In genomic region chr3:195416795-195417194, GRCh38 we compare ENCODE assay signal across 25 cellular contexts. TPM values are rescaled to one million over a fixed set of nuclear protein-coding genes. Genes with fewer than 3 reads are reported as not detected.
DNase-seq lines count a peak whose midpoint lies in the region; ATAC-seq and TF ChIP-seq lines count a peak whose summit lies in the region.
"Had no signal": no experiment of that assay in that cellular context is flagged by ENCODE, and none has a peak within 500 bp of the region (broad histone marks: within the 10 kb centered on the region; RNA-seq: fewer than 3 reads in every experiment).

No MANE protein-coding gene starts in this region.

- H3K9me2 ChIP-seq in PC-3 (replicated peaks; ENCODE audit: low read length) = no peaks in the 10 kb centered on the region

- H3K27ac ChIP-seq in PC-3 (ENCODE audit: low read length) (no peak overlapping the region), esophagus squamous epithelium (no peak overlapping the region)
- H3K27ac ChIP-seq: cardiac muscle cell, colonic mucosa, GM23248, heart right ventricle, RWPE1, vagina had no signal

- H3K4me3 Mint-ChIP-seq in activated T-cell treated with anti-CD3 and anti-CD28 coated beads, Interleukin-2, amount 50 U/mL, for 72 hours = no peak overlapping the region
- no peak overlapping the region for H3K4me3 Mint-ChIP-seq in stimulated activated memory B cell treated with anti-CD40 and anti-IgM and Interleukin-4, amounts not matched to agents 10 μg/mL and 1 μg/mL and 100 μg/mL, for 72 hours
- H3K4me3 Mint-ChIP-seq: activated naive CD4-positive, alpha-beta T cell treated with anti-CD3 and anti-CD28 coated beads, Interleukin-2, amount 10 ng/mL, durations not matched to agents 7 days and 5 days; activated T-helper 1 cell treated with anti-CD3 and anti-CD28 coated beads, Interleukin-12 subunit alpha, Interleukin-12 subunit beta, Interleukin-2, Interleukin-4 antibody, amounts not matched to agents 30 ng/mL and 10 ng/mL and 1 ng/mL, durations not matched to agents 14 hours and 24 hours and 36 hours; B cell; stimulated activated naive CD8-positive, alpha-beta T cell treated with anti-CD3 and anti-CD28 coated beads, Interleukin-15, amount 100 ng/mL, for 72 hours had no signal

- no peak for TF ChIP-seq POLR2A in esophagus squamous epithelium (IDR thresholded peaks at IDR 0.05)

- H3F3A ChIP-seq in PC-3 (ENCODE audit: low read length, unreplicated experiment) = no peaks in the 10 kb centered on the region

- 82 to 84% methylated on average over 4 of the region's 4 CpGs for WGBS in esophagus squamous epithelium, 2 donors

- no peaks in the 10 kb centered on the region for H3K27me3 ChIP-seq in PC-3 (ENCODE audit: low read length)
- H3K27me3 ChIP-seq in esophagus squamous epithelium = no peaks in the 10 kb centered on the region
- H3K27me3 ChIP-seq: cardiac muscle cell, colonic mucosa, heart right ventricle, vagina had no signal

- no peak overlapping the region for H3K4me2 ChIP-seq in PC-3 (ENCODE audit: low read length)

- POLR2A ChIA-PET in PC-3 (lab: Charles Lee; ENCODE audit: unreplicated experiment) = no interaction called here

- H3K4me1 Mint-ChIP-seq in activated T-cell treated with anti-CD3 and anti-CD28 coated beads, Interleukin-2, amount 50 U/mL, for 72 hours (ENCODE audit: low read depth) = peaks cover 35% of the 10 kb centered on the region
- H3K4me1 Mint-ChIP-seq in stimulated activated memory B cell treated with anti-CD40 and anti-IgM and Interleukin-4, amounts not matched to agents 10 μg/mL and 1 μg/mL and 100 μg/mL, for 72 hours = peaks cover 56% of the 10 kb centered on the region

- no peaks in the 10 kb centered on the region for H3K27me3 Mint-ChIP-seq in activated T-cell treated with anti-CD3 and anti-CD28 coated beads, Interleukin-2, amount 50 U/mL, for 72 hours (ENCODE audit: low read depth)
- H3K27me3 Mint-ChIP-seq in stimulated activated memory B cell treated with anti-CD40 and anti-IgM and Interleukin-4, amounts not matched to agents 10 μg/mL and 1 μg/mL and 100 μg/mL, for 72 hours = no peaks in the 10 kb centered on the region
- H3K27me3 Mint-ChIP-seq: activated naive CD4-positive, alpha-beta T cell treated with anti-CD3 and anti-CD28 coated beads, Interleukin-2, amount 10 ng/mL, durations not matched to agents 7 days and 5 days; B cell; stimulated activated naive CD8-positive, alpha-beta T cell treated with anti-CD3 and anti-CD28 coated beads, Interleukin-15, amount 100 ng/mL, for 72 hours had no signal

- H3K36me3 ChIP-seq in PC-3 (ENCODE audit: low read depth, low read length) (no peaks in the 10 kb centered on the region), esophagus squamous epithelium (peaks cover 0 to 9% (median 0%) of the 10 kb centered on the region in 3 donors)
- H3K36me3 ChIP-seq: cardiac muscle cell, colonic mucosa, heart right ventricle, vagina had no signal

- intact Hi-C loops in PC-3 (cut with micrococcal nuclease) = no loop called here
- intact Hi-C loops in esophagus squamous epithelium (cut with DNase I) = no loop called here

- no peak overlapping the region for H3K9ac ChIP-seq in PC-3 (ENCODE audit: low read length)
- H3K9ac ChIP-seq: GM23248 had no signal

- no peak overlapping the region for H3K4me3 ChIP-seq in PC-3 (ENCODE audit: low read length)
- H3K4me3 ChIP-seq in epithelial cell of esophagus (ENCODE audit: low read length) = no peak overlapping the region
- H3K4me3 ChIP-seq in esophagus squamous epithelium = no peak overlapping the region
- H3K4me3 ChIP-seq: cardiac muscle cell, colonic mucosa, GM23248, heart right ventricle, vagina had no signal

- ATAC-seq in activated T-cell treated with anti-CD3 and anti-CD28 coated beads, Interleukin-2, amount 50 U/mL, for 72 hours (replicated peaks in 1 of 2) = peak; percentile 32 to 53
- peak; percentile 61; the same call in 1 of the 2 replicates for ATAC-seq in PC-3
- ATAC-seq in stimulated activated memory B cell treated with anti-CD40 and anti-IgM and Interleukin-4, amounts not matched to agents 10 μg/mL and 1 μg/mL and 100 μg/mL, for 72 hours = no peak
- ATAC-seq: heart right ventricle; left cardiac atrium; stimulated activated naive CD8-positive, alpha-beta T cell treated with anti-CD3 and anti-CD28 coated beads, Interleukin-15, amount 100 ng/mL, for 72 hours had no signal

- H4K20me1 ChIP-seq in PC-3 (ENCODE audit: low read length) = peaks cover 11% of the 10 kb centered on the region; the same call in 1 of the 2 replicates

- H3K27ac Mint-ChIP-seq in activated T-cell treated with anti-CD3 and anti-CD28 coated beads, Interleukin-2, amount 50 U/mL, for 72 hours = no peak overlapping the region
- peak overlapping the region; percentile 2 for H3K27ac Mint-ChIP-seq in stimulated activated memory B cell treated with anti-CD40 and anti-IgM and Interleukin-4, amounts not matched to agents 10 μg/mL and 1 μg/mL and 100 μg/mL, for 72 hours
- H3K27ac Mint-ChIP-seq: activated naive CD4-positive, alpha-beta T cell treated with anti-CD3 and anti-CD28 coated beads, Interleukin-2, amount 10 ng/mL, durations not matched to agents 7 days and 5 days; activated T-helper 1 cell treated with anti-CD3 and anti-CD28 coated beads, Interleukin-12 subunit alpha, Interleukin-12 subunit beta, Interleukin-2, Interleukin-4 antibody, amounts not matched to agents 30 ng/mL and 10 ng/mL and 1 ng/mL, durations not matched to agents 14 hours and 24 hours and 36 hours; stimulated activated naive CD8-positive, alpha-beta T cell treated with anti-CD3 and anti-CD28 coated beads, Interleukin-15, amount 100 ng/mL, for 72 hours had no signal

- TF ChIP-seq CTCF in PC-3 (conservative IDR thresholded peaks at IDR 0.05; ENCODE audit: low read depth, low read length) = no peak
- TF ChIP-seq CTCF in epithelial cell of esophagus (IDR thresholded peaks at IDR 0.05; ENCODE audit: insufficient read depth, low read depth, low read length, missing control alignments) = no peak
- no peak for TF ChIP-seq CTCF in esophagus squamous epithelium (IDR thresholded peaks at IDR 0.05)

- H3K4me1 ChIP-seq in PC-3 (ENCODE audit: insufficient read depth, low read length) = peaks cover 11% of the 10 kb centered on the region
- H3K4me1 ChIP-seq in esophagus squamous epithelium = peaks cover 4 to 21% (median 6%) of the 10 kb centered on the region in 3 donors
- H3K4me1 ChIP-seq: colonic mucosa, vagina had no signal

- no peak for DNase-seq in activated T-cell treated with anti-CD3 and anti-CD28 coated beads, Interleukin-2, amount 50 U/mL, for 72 hours
- no peak for DNase-seq in activated T-cell treated with anti-CD3 and anti-CD28 coated beads for 4 hours
- DNase-seq in PC-3 = peak; percentile 61
- DNase-seq in epithelial cell of esophagus (ENCODE audit: low read depth) = peak; percentile 57
- no peak for DNase-seq in esophagus squamous epithelium (lab: John Stamatoyannopoulos, UW)
- DNase-seq in NCI-H187 (lab: John Stamatoyannopoulos, UW) = no peak
- DNase-seq in NCI-H1694 treated with DMSO at 0.1 percent for 48 hours (lab: John Stamatoyannopoulos, UW) = no peak
- DNase-seq: activated CD4-positive, alpha-beta T cell treated with anti-CD3 and anti-CD28 coated beads for 4 hours; activated naive CD4-positive, alpha-beta T cell treated with anti-CD3 and anti-CD28 coated beads, Interleukin-2, amount 10 ng/mL, durations not matched to agents 7 days and 5 days; colonic mucosa; DMS153; effector CD8-positive, alpha-beta T cell; foreskin fibroblast; GM23248; heart right ventricle; left cardiac atrium; NCI-H2081; NCI-H748 treated with DMSO at 0.1 percent for 48 hours; stimulated activated naive CD8-positive, alpha-beta T cell treated with anti-CD3 and anti-CD28 coated beads, Interleukin-15, amount 100 ng/mL, for 72 hours had no signal

- CTCF ChIA-PET in PC-3 (lab: Charles Lee) = no interaction called here

- H3K9me3 Mint-ChIP-seq in activated T-cell treated with anti-CD3 and anti-CD28 coated beads, Interleukin-2, amount 50 U/mL, for 72 hours = no peaks in the 10 kb centered on the region
- peaks cover 4% of the 10 kb centered on the region for H3K9me3 Mint-ChIP-seq in stimulated activated memory B cell treated with anti-CD40 and anti-IgM and Interleukin-4, amounts not matched to agents 10 μg/mL and 1 μg/mL and 100 μg/mL, for 72 hours
- H3K9me3 Mint-ChIP-seq: activated naive CD4-positive, alpha-beta T cell treated with anti-CD3 and anti-CD28 coated beads, Interleukin-2, amount 10 ng/mL, durations not matched to agents 7 days and 5 days; activated T-helper 1 cell treated with anti-CD3 and anti-CD28 coated beads, Interleukin-12 subunit alpha, Interleukin-12 subunit beta, Interleukin-2, Interleukin-4 antibody, amounts not matched to agents 30 ng/mL and 10 ng/mL and 1 ng/mL, durations not matched to agents 14 hours and 24 hours and 36 hours; stimulated activated naive CD8-positive, alpha-beta T cell treated with anti-CD3 and anti-CD28 coated beads, Interleukin-15, amount 100 ng/mL, for 72 hours had no signal

- H2AFZ ChIP-seq in PC-3 (ENCODE audit: low read length) = no peak overlapping the region
- H2AFZ ChIP-seq: GM23248 had no signal

- H3K9me3 ChIP-seq in PC-3 (ENCODE audit: low read length) (no peaks in the 10 kb centered on the region), esophagus squamous epithelium (no peaks in the 10 kb centered on the region)
- H3K9me3 ChIP-seq: colonic mucosa, heart right ventricle, vagina had no signal

- BruUV-seq in PC-3 (replicated peaks; lab: Mats Ljungman, UMichigan) = no TSS peak

- H3K36me3 Mint-ChIP-seq in activated T-cell treated with anti-CD3 and anti-CD28 coated beads, Interleukin-2, amount 50 U/mL, for 72 hours (ENCODE audit: insufficient read depth in 2 of 2) = no peaks in the 10 kb centered on the region
- peaks cover 6% of the 10 kb centered on the region for H3K36me3 Mint-ChIP-seq in stimulated activated memory B cell treated with anti-CD40 and anti-IgM and Interleukin-4, amounts not matched to agents 10 μg/mL and 1 μg/mL and 100 μg/mL, for 72 hours

- peaks cover 84% of the 10 kb centered on the region for H3K79me2 ChIP-seq in PC-3 (ENCODE audit: low read length)

RNA-seq across cellular contexts. Expression of gene ACAP2, which starts 26.0 kb away (rescaled TPM):
- total RNA-seq in activated T-cell treated with anti-CD3 and anti-CD28 coated beads, Interleukin-2, amount 50 U/mL, for 72 hours = 10 to 100 TPM; 63.0 to 67.5 TPM
- total RNA-seq in PC-3 (2014; rRNA removed) = 27.0 and 33.5 TPM in 2 replicates
- total RNA-seq in esophagus squamous epithelium = 10 to 100 TPM; 46.7 to 71.5 (median 50.8) TPM

Comparison
In these comparisons a context has a peak if more than half of its experiments do, and no peak if none do; other contexts are left out.
1. DNase-seq: peak in PC-3 (single experiment) and epithelial cell of esophagus (single experiment); none in activated T-cell treated with anti-CD3 and anti-CD28 coated beads, Interleukin-2, amount 50 U/mL, for 72 hours (0 of 2), activated T-cell treated with anti-CD3 and anti-CD28 coated beads for 4 hours (single experiment), esophagus squamous epithelium (single experiment), NCI-H187 (0 of 2) and NCI-H1694 treated with DMSO at 0.1 percent for 48 hours (single experiment).